Comparison of ENCODE assay signal across 18 cellular contexts in genomic region chr1:231665046-231665445, GRCh38. TPM values are rescaled to one million over a fixed set of nuclear protein-coding genes. Genes with fewer than 3 reads are reported as not detected.
A peak's percentile ranks its signal among the peaks of the same experiment; 100 is the strongest.
DNase-seq lines count a peak whose midpoint lies in the region; TF ChIP-seq lines count a peak whose summit lies in the region.
"Had no signal": no experiment of that assay in that cellular context is flagged by ENCODE, and none has a peak within 500 bp of the region (broad histone marks: within the 10 kb centered on the region; RNA-seq: fewer than 3 reads in every experiment).

No MANE protein-coding gene starts in this region.

- H3K4me1 Mint-ChIP-seq in activated CD4-positive, alpha-beta memory T cell treated with anti-CD3 and anti-CD28 coated beads for 36 hours (ENCODE audit: low read depth), result peaks cover 13% of the 10 kb centered on the region

- peaks cover 21% of the 10 kb centered on the region for H3K36me3 Mint-ChIP-seq in activated CD4-positive, alpha-beta memory T cell treated with anti-CD3 and anti-CD28 coated beads for 36 hours

- no peak for TF ChIP-seq CTCF in lower leg skin (IDR thresholded peaks at IDR 0.05)

- DNase-seq in CD1c-positive myeloid dendritic cell (ENCODE audit: extremely low spot score), result peak; percentile 74
- peak; percentile 35 for DNase-seq in DMS153 treated with DMSO at 0.1 percent for 48 hours (lab: John Stamatoyannopoulos, UW; ENCODE audit: unreplicated experiment)
- DNase-seq in NCI-H2029 treated with DMSO at 0.1 percent for 48 hours (lab: John Stamatoyannopoulos, UW), result peak; percentile 31
- peak; percentile 45 for DNase-seq in NOMO-1 treated with dmso at 0.1 percent for 144 hours (lab: John Stamatoyannopoulos, UW; ENCODE audit: unreplicated experiment)
- DNase-seq in lower leg skin (ENCODE audit: low spot score in 2 of 2), result no peak
- DNase-seq in kidney tubule cell (ENCODE audit: low spot score), result no peak
- DNase-seq in stimulated activated CD4-positive, alpha-beta T cell treated with anti-CD3 and anti-CD28 coated beads, Interleukin-4, amount 100 ng/mL, for 4 hours, result no peak
- DNase-seq in activated CD4-positive, alpha-beta memory T cell treated with anti-CD3 and anti-CD28 coated beads for 36 hours, result no peak
- DNase-seq: CD8-positive, alpha-beta memory T cell; GF-D8; GM23248; HCEC 1CT; Kasumi-1; MG63; NCI-H1105; NCI-H187 treated with DMSO at 0.1 percent for 48 hours; Right ventricle myocardium superior had no signal

- no peak overlapping the region for H3K4me3 Mint-ChIP-seq in activated CD4-positive, alpha-beta memory T cell treated with anti-CD3 and anti-CD28 coated beads for 36 hours
- H3K4me3 Mint-ChIP-seq: CD8-positive, alpha-beta memory T cell had no signal

- peaks cover 23% of the 10 kb centered on the region for H3K9me3 Mint-ChIP-seq in activated CD4-positive, alpha-beta memory T cell treated with anti-CD3 and anti-CD28 coated beads for 36 hours

- no peak for TF ChIP-seq POLR2A in lower leg skin (IDR thresholded peaks at IDR 0.05)

- no peak overlapping the region for H3K27ac Mint-ChIP-seq in activated CD4-positive, alpha-beta memory T cell treated with anti-CD3 and anti-CD28 coated beads for 36 hours

- CTCF ChIA-PET in activated CD4-positive, alpha-beta memory T cell treated with anti-CD3 and anti-CD28 coated beads for 36 hours (lab: Charles Lee), result interaction anchor here (0.7 kb wide), 1 partner anchor 11 kb away, joined by 3 read pairs; no protein-coding TSS in a partner anchor

- POLR2A ChIA-PET in activated CD4-positive, alpha-beta memory T cell treated with anti-CD3 and anti-CD28 coated beads for 36 hours (lab: Charles Lee), result no interaction called here

- H3K4me3 ChIP-seq in lower leg skin (ENCODE audit: low read depth, poor library complexity, severe bottlenecking), result no peak overlapping the region
- H3K4me3 ChIP-seq: BLaER1 treated with 17β-estradiol and CSF1 and Interleukin-3, amounts not matched to agents 10 nM and 100 nM; GM23248; MG63 had no signal

- 75 to 81% methylated on average over 4 of the region's 4 CpGs for WGBS in lower leg skin, 2 donors

- intact Hi-C loops in lower leg skin (cut with DNase I; ENCODE audit: low total_unique reads), result no loop called here
- intact Hi-C loops in activated CD4-positive, alpha-beta memory T cell treated with anti-CD3 and anti-CD28 coated beads for 36 hours (cut with micrococcal nuclease), result no loop called here

- H3K27me3 Mint-ChIP-seq in activated CD4-positive, alpha-beta memory T cell treated with anti-CD3 and anti-CD28 coated beads for 36 hours, result no peaks in the 10 kb centered on the region

RNA-seq across cellular contexts. Expression of gene DISC1, which starts 38.5 kb away (rescaled TPM):
- total RNA-seq in lower leg skin, result 1 to 10 TPM; 1.6 to 7.4 (median 3.5) TPM
- 1 to 10 TPM; 2.8 to 3.9 TPM for total RNA-seq in activated CD4-positive, alpha-beta memory T cell treated with anti-CD3 and anti-CD28 coated beads for 36 hours

Comparison
In these comparisons a context has a peak if more than half of its experiments do, and no peak if none do; other contexts are left out.
1. DNase-seq: peak in CD1c-positive myeloid dendritic cell (single experiment), DMS153 treated with DMSO at 0.1 percent for 48 hours (single experiment), NCI-H2029 treated with DMSO at 0.1 percent for 48 hours (single experiment) and NOMO-1 treated with dmso at 0.1 percent for 144 hours (single experiment); none in lower leg skin (0 of 2), kidney tubule cell (single experiment), stimulated activated CD4-positive, alpha-beta T cell treated with anti-CD3 and anti-CD28 coated beads, Interleukin-4, amount 100 ng/mL, for 4 hours (0 of 2) and activated CD4-positive, alpha-beta memory T cell treated with anti-CD3 and anti-CD28 coated beads for 36 hours (single experiment).